In genomic region chr1:231512147-231512698, GRCh38 we compare ENCODE assay signal across 2 cellular contexts.
A peak's percentile ranks its signal among the peaks of the same experiment; 100 is the strongest.
TF ChIP-seq lines count a peak whose summit lies in the region.

No MANE protein-coding gene starts in this region.

TF ChIP-seq in HEK293, 187 proteins besides CTCF, POLR2A, EP300 and RAD21 (continues in another document):
- TF ChIP-seq ZNF518A (tag by site-specific recombination; conservative IDR thresholded peaks at IDR 0.05; ENCODE audit: low read depth) (no peak), OVOL3 (tag by site-specific recombination; IDR thresholded peaks at IDR 0.05) (no peak), BCL11B (tag by site-specific recombination; IDR thresholded peaks at IDR 0.05; ENCODE audit: low read depth) (no peak), ZNF629 (tag by site-specific recombination; IDR thresholded peaks at IDR 0.05) (no peak), ZNF26 (tag by site-specific recombination; IDR thresholded peaks at IDR 0.05) (no peak), ZNF48 (tag by site-specific recombination; IDR thresholded peaks at IDR 0.05) (no peak), ZXDB (tag by site-specific recombination; IDR thresholded peaks at IDR 0.05) (no peak), PRDM10 (tag by site-specific recombination; IDR thresholded peaks at IDR 0.05) (no peak), KLF7 (tag by site-specific recombination; IDR thresholded peaks at IDR 0.05; ENCODE audit: borderline replicate concordance) (no peak), ZBTB17 (tag by site-specific recombination; IDR thresholded peaks at IDR 0.05) (0 out of 2 replicates have a peak, but pooled peaks have one; percentile 39), SALL2 (tag by site-specific recombination; IDR thresholded peaks at IDR 0.05; ENCODE audit: borderline replicate concordance) (no peak), ZNF777 (tag by site-specific recombination; IDR thresholded peaks at IDR 0.05; ENCODE audit: borderline replicate concordance) (no peak), PRDM1 (tag by site-specific recombination; IDR thresholded peaks at IDR 0.05) (0 out of 2 replicates have a peak, but pooled peaks have one; percentile 6), ZFP41 (tag by site-specific recombination; IDR thresholded peaks at IDR 0.05; ENCODE audit: borderline replicate concordance) (no peak), ZNF670 (tag by site-specific recombination; IDR thresholded peaks at IDR 0.05; ENCODE audit: low read depth) (no peak), HOXC10 (CRISPR knock-in tag; IDR thresholded peaks at IDR 0.05) (no peak)

TF ChIP-seq in SK-N-SH, 30 proteins besides CTCF, POLR2A, EP300 and RAD21 (continued from another document):
- TF ChIP-seq MAX (IDR thresholded peaks at IDR 0.05; ENCODE audit: low read depth), result no peak
- no peak for TF ChIP-seq EZH2phosphoT487 (IDR thresholded peaks at IDR 0.05; ENCODE audit: borderline replicate concordance, low read depth)
- TF ChIP-seq USF1 (IDR thresholded peaks at IDR 0.05; ENCODE audit: borderline replicate concordance, low read depth), result peak; percentile 50; the same call in 1 of the 2 replicates
- no peak for TF ChIP-seq IRF3 (IDR thresholded peaks at IDR 0.05; ENCODE audit: low read depth, low read length)
- TF ChIP-seq YY1 (IDR thresholded peaks at IDR 0.05; ENCODE audit: low read depth), result no peak
- no peak for TF ChIP-seq ZBTB33 (IDR thresholded peaks at IDR 0.05; ENCODE audit: borderline replicate concordance, low read depth)
- no peak for TF ChIP-seq REST (IDR thresholded peaks at IDR 0.05; ENCODE audit: low read depth, low read length)
- TF ChIP-seq MXI1 (IDR thresholded peaks at IDR 0.05; ENCODE audit: low read depth, low read length), result no peak
- TF ChIP-seq GABPA (IDR thresholded peaks at IDR 0.05; ENCODE audit: low read depth), result no peak
- TF ChIP-seq FOXJ3 (CRISPR knock-in tag; IDR thresholded peaks at IDR 0.05), result no peak
- TF ChIP-seq JUND (IDR thresholded peaks at IDR 0.05), result peak; percentile 58; the same call in 1 of the 2 replicates
- no peak for TF ChIP-seq RCOR1 (IDR thresholded peaks at IDR 0.05; ENCODE audit: low read length)
- TF ChIP-seq SMC3 (IDR thresholded peaks at IDR 0.05; ENCODE audit: low read depth, low read length), result no peak
- TF ChIP-seq USF2 (IDR thresholded peaks at IDR 0.05; ENCODE audit: borderline replicate concordance, low read depth, low read length), result no peak
- 0 out of 2 replicates have a peak, but pooled peaks have one; percentile 10 for TF ChIP-seq NFIC (IDR thresholded peaks at IDR 0.05; ENCODE audit: borderline replicate concordance)
- TF ChIP-seq TEAD4 (IDR thresholded peaks at IDR 0.05; ENCODE audit: borderline replicate concordance, insufficient read depth), result peak; percentile 7; the same call in 1 of the 2 replicates
- TF ChIP-seq ELF1 (IDR thresholded peaks at IDR 0.05), result no peak
- TF ChIP-seq POLR2AphosphoS5 (IDR thresholded peaks at IDR 0.05; ENCODE audit: low read depth, low read length), result 0 out of 2 replicates have a peak, but pooled peaks have one; percentile 12
